Comparison of ENCODE assay signal across 24 cellular contexts in genomic region chr16:84239186-84239790, GRCh38. TPM values are rescaled to one million over a fixed set of nuclear protein-coding genes. Genes with fewer than 3 reads are reported as not detected.
A peak's percentile ranks its signal among the peaks of the same experiment; 100 is the strongest.
DNase-seq lines count a peak whose midpoint lies in the region; ATAC-seq, FAIRE-seq and TF ChIP-seq lines count a peak whose summit lies in the region.
"Had no signal": no experiment of that assay in that cellular context is flagged by ENCODE, and none has a peak within 500 bp of the region (broad histone marks: within the 10 kb centered on the region; RNA-seq: fewer than 3 reads in every experiment).

No MANE protein-coding gene starts in this region.

- H2BK12ac ChIP-seq in H1 (ENCODE audit: low read depth, low read length): no peak overlapping the region

- no peak overlapping the region for H2AK5ac ChIP-seq in H1 (ENCODE audit: low read depth, low read length)

- H3K9ac ChIP-seq in H1 (replicated peaks in 1 of 4; ENCODE audit: extremely low read depth in 1 of 4, low read depth in 3 of 4, low read length in 3 of 4): no peak overlapping the region

- no peak overlapping the region for H4K5ac ChIP-seq in H1 (ENCODE audit: insufficient read length, low read depth, low read length)

- no peak for FAIRE-seq in H1 (lab: Jason Lieb, UNC)

- H4K8ac ChIP-seq in H1 (ENCODE audit: extremely low read depth, insufficient read depth, low read length): no peak overlapping the region

- DNase-seq in DMS 273 (lab: John Stamatoyannopoulos, UW; ENCODE audit: unreplicated experiment): peak; percentile 33
- DNase-seq in DMS 273 treated with DMSO at 0.1 percent for 48 hours (lab: John Stamatoyannopoulos, UW): no peak
- peak; percentile 2 for DNase-seq in OCI-M1 (lab: John Stamatoyannopoulos, UW)
- no peak for DNase-seq in H1 (ENCODE audit: low read depth in 1 of 2, low spot score in 2 of 2)
- no peak for DNase-seq in HT-29 (ENCODE audit: low spot score)
- no peak for DNase-seq in midbrain (lab: John Stamatoyannopoulos, UW)
- DNase-seq: activated CD4-positive, alpha-beta T cell treated with anti-CD3 and anti-CD28 coated beads, Interleukin-2, amount 50 U/mL, for 4 hours; activated naive CD4-positive, alpha-beta T cell; activated T-cell treated with anti-CD3 and anti-CD28 coated beads for 4 hours; DMS79; islet precursor cell; naive thymus-derived CD4-positive, alpha-beta T cell; NCI-H1092; NCI-H2081; PC-9; SW 1271 had no signal

- H2AFZ ChIP-seq in H1 (ENCODE audit: low read length): no peak overlapping the region
- H2AFZ ChIP-seq: PC-9 had no signal

- H3K9me3 ChIP-seq in H1 (ENCODE audit: insufficient read depth in 2 of 2, low read depth in 1 of 2, low read length in 1 of 2): no peaks in the 10 kb centered on the region

- no peak overlapping the region for H3K27ac ChIP-seq in H1 (ENCODE audit: low read depth, low read length)
- H3K27ac ChIP-seq: 22Rv1, C4-2B, PC-9 had no signal

- no peak for TF ChIP-seq POLR2A in H1 (IDR thresholded peaks at IDR 0.05; ENCODE audit: control extremely low read depth in 1 of 2, low read depth in 2 of 2, low read length in 2 of 2)

- H4K20me1 ChIP-seq in H1 (replicated peaks in 1 of 2; ENCODE audit: control insufficient read depth in 1 of 2, insufficient read depth in 2 of 2, low read length in 2 of 2): no peaks in the 10 kb centered on the region

- no peak overlapping the region for H3K4me2 ChIP-seq in H1 (ENCODE audit: insufficient read depth in 1 of 2, low read depth in 2 of 2, low read length in 2 of 2)
- H3K4me2 ChIP-seq: PC-9, smooth muscle cell had no signal

- no peak overlapping the region for H2BK120ac ChIP-seq in H1 (replicated peaks; ENCODE audit: low read depth, low read length)

- H3K27me3 ChIP-seq in H1 (replicated peaks in 1 of 4; ENCODE audit: control insufficient read depth in 3 of 4, extremely low read depth in 1 of 4, insufficient read depth in 3 of 4, low read length in 3 of 4): no peaks in the 10 kb centered on the region; a peak in 1 of 7 replicates

- H3K23ac ChIP-seq in H1 (ENCODE audit: insufficient read length): no peak overlapping the region

- H2BK20ac ChIP-seq in H1 (ENCODE audit: low read length): no peak overlapping the region

- H3K18ac ChIP-seq in H1 (ENCODE audit: extremely low read depth, low read length): no peak overlapping the region

- H3K79me1 ChIP-seq in H1 (ENCODE audit: low read depth, low read length): no peaks in the 10 kb centered on the region

- no peaks in the 10 kb centered on the region for H3K23me2 ChIP-seq in H1 (ENCODE audit: low read depth, low read length)

- H3K56ac ChIP-seq in H1 (replicated peaks; ENCODE audit: insufficient read length, low read depth, low read length): no peak overlapping the region

- no peak overlapping the region for H2BK15ac ChIP-seq in H1 (ENCODE audit: low read length)

- TF ChIP-seq CTCF in H1 (IDR thresholded peaks at IDR 0.05; ENCODE audit: control extremely low read depth in 1 of 3, insufficient read depth in 1 of 3, low read depth in 1 of 3, low read length in 3 of 3): no peak

- H3K4me3 ChIP-seq in H1 (ENCODE audit: extremely low read depth in 1 of 4, insufficient read depth in 2 of 4, low read depth in 3 of 4, low read length in 4 of 4): no peak overlapping the region
- H3K4me3 ChIP-seq: PC-9, smooth muscle cell had no signal

- no peak for ATAC-seq in GM18858 (IDR thresholded peaks at IDR 0.05; ENCODE audit: unreplicated experiment)
- ATAC-seq in HG03135 (IDR thresholded peaks at IDR 0.05; ENCODE audit: unreplicated experiment): no peak
- ATAC-seq: naive thymus-derived CD4-positive, alpha-beta T cell had no signal

- H3K4me1 ChIP-seq in H1 (replicated peaks in 1 of 4; ENCODE audit: control insufficient read depth in 3 of 4, insufficient read depth in 4 of 4, low read length in 3 of 4): no peaks in the 10 kb centered on the region; a peak in 1 of 7 replicates

- peak; percentile 23 to 38; a peak in 3 of 4 replicates for TF ChIP-seq RAD21 in H1 (IDR thresholded peaks at IDR 0.05 in 1 of 2, conservative IDR thresholded peaks at IDR 0.05 in 1 of 2; ENCODE audit: low read depth in 2 of 2, low read length in 2 of 2)

- H3K14ac ChIP-seq in H1 (ENCODE audit: insufficient read length): no peak overlapping the region

- no peak for TF ChIP-seq EP300 in H1 (IDR thresholded peaks at IDR 0.05; ENCODE audit: borderline replicate concordance in 1 of 2, low read depth in 2 of 2, low read length in 2 of 2)

- H3K4ac ChIP-seq in H1 (replicated peaks; ENCODE audit: insufficient read length, low read depth, low read length): no peak overlapping the region

- 77% methylated on average over 6 of the region's 8 CpGs; no CpG with 5 or more reads in 1 of the 2 experiments for WGBS in H1 (ENCODE audit: extremely low coverage in 1 of 2, insufficient coverage in 1 of 2, insufficient read length in 1 of 2, insufficient replicate concordance in 2 of 2, low coverage in 1 of 2, low lambda C conversion rate in 2 of 2, missing lambda C conversion rate in 1 of 2), 2 experiments

- H3K79me2 ChIP-seq in H1 (ENCODE audit: control insufficient read depth in 1 of 2, insufficient read depth in 2 of 2, low read length in 2 of 2): no peaks in the 10 kb centered on the region

- H2BK5ac ChIP-seq in H1 (ENCODE audit: low read depth, low read length): no peak overlapping the region

- no peaks in the 10 kb centered on the region for H3K36me3 ChIP-seq in H1 (ENCODE audit: control insufficient read depth in 2 of 4, insufficient read depth in 4 of 4, low read length in 3 of 4)

- CTCF ChIA-PET in H1 (lab: Charles Lee; ENCODE audit: partially characterized antibody): interaction anchor here (0.6 to 5.0 kb wide), 6 partner anchors 9 to 245 kb away, joined by 3 to 16 read pairs (median 4); partner anchors contain the start of gene TAF1C

- no peak overlapping the region for H4K91ac ChIP-seq in H1 (replicated peaks; ENCODE audit: insufficient read length, low read length)

- POLR2A ChIA-PET in H1 (lab: Charles Lee; ENCODE audit: partially characterized antibody): interaction anchor here (0.8 kb wide), 1 partner anchor 9 kb away, joined by 3 read pairs; no protein-coding TSS in a partner anchor

TF ChIP-seq in H1, 55 proteins besides CTCF, POLR2A, EP300 and RAD21:
- no peak for TF ChIP-seq FOSL1 (IDR thresholded peaks at IDR 0.05; ENCODE audit: insufficient read depth, low read depth, low read length)
- no peak for TF ChIP-seq TBP (IDR thresholded peaks at IDR 0.05; ENCODE audit: low read depth, low read length)
TF ChIP-seq in H1: peak in this region for 0.

RNA-seq across cellular contexts. Expression of gene KCNG4, which starts 0.5 kb away (rescaled TPM):
- total RNA-seq in H1 (2021; fragmentation: NEBNext Ultra II Directional; extraction: Animal tissue kit (Norgen Biotek cat#: 25700)): not detected in 2 replicates
- not detected in 2 replicates for polyA plus RNA-seq in H1 (2011; rRNA removed)
- polyA plus RNA-seq in H1 (2011; cell fraction: cytosol; rRNA removed): not detected
- polyA plus RNA-seq in H1 (2011; cell fraction: nucleus; rRNA removed): not detected
- not detected in 4 replicates for polyA plus RNA-seq in H1 (2012, experiment 1 of 2)
- not detected for polyA plus RNA-seq in H1 (2012, experiment 2 of 2)
- not detected for polyA plus RNA-seq in H1 (2013, experiment 1 of 2)
- not detected for polyA plus RNA-seq in H1 (2013, experiment 2 of 2)
- 0.02 TPM in 1 of 2 replicates, not detected in the other for polyA minus RNA-seq in H1 (2011; rRNA and poly(A)+ RNA removed)
- polyA minus RNA-seq in H1 (2011; cell fraction: cytosol; rRNA and poly(A)+ RNA removed): not detected
- polyA minus RNA-seq in H1 (2011; cell fraction: nucleus; rRNA and poly(A)+ RNA removed): not detected
- total RNA-seq in HT-29 (2014; rRNA removed; shearing (Covaris generic)): not detected in 2 replicates
- total RNA-seq: H4; lung microvascular endothelial cell; naive thymus-derived CD4-positive, alpha-beta T cell; PC-9; progenitor cell of endocrine pancreas; smooth muscle cell had no signal
- polyA plus RNA-seq: naive thymus-derived CD4-positive, alpha-beta T cell; smooth muscle cell had no signal

RNA-seq across cellular contexts. Expression of gene ADAD2, which starts 48.3 kb away (rescaled TPM):
- total RNA-seq in H1 (2021; fragmentation: NEBNext Ultra II Directional; extraction: Animal tissue kit (Norgen Biotek cat#: 25700)): 1.3 and 1.6 TPM in 2 replicates
- polyA plus RNA-seq in H1 (2011; rRNA removed): 1.2 and 2.3 TPM in 2 replicates
- polyA plus RNA-seq in H1 (2011; cell fraction: cytosol; rRNA removed): 1.8 TPM
- 4.1 TPM for polyA plus RNA-seq in H1 (2011; cell fraction: nucleus; rRNA removed)
- polyA plus RNA-seq in H1 (2012, experiment 1 of 2): 0.64 to 0.78 TPM (median 0.70 TPM) in 4 replicates
- 0.46 TPM for polyA plus RNA-seq in H1 (2012, experiment 2 of 2)
- 0.51 TPM for polyA plus RNA-seq in H1 (2013, experiment 1 of 2)
- 0.33 TPM for polyA plus RNA-seq in H1 (2013, experiment 2 of 2)
- 0.17 and 0.25 TPM in 2 replicates for polyA minus RNA-seq in H1 (2011; rRNA and poly(A)+ RNA removed)
- polyA minus RNA-seq in H1 (2011; cell fraction: cytosol; rRNA and poly(A)+ RNA removed): 1.9 TPM
- polyA minus RNA-seq in H1 (2011; cell fraction: nucleus; rRNA and poly(A)+ RNA removed): 0.90 TPM
- not detected in 2 replicates for total RNA-seq in HT-29 (2014; rRNA removed; shearing (Covaris generic))
- total RNA-seq: H4, lung microvascular endothelial cell, PC-9, progenitor cell of endocrine pancreas, smooth muscle cell had no signal
- polyA plus RNA-seq: naive thymus-derived CD4-positive, alpha-beta T cell; smooth muscle cell had no signal

RNA-seq across cellular contexts. Expression of gene TAF1C, which starts 52.4 kb away (rescaled TPM):
- total RNA-seq in H1 (2021; fragmentation: NEBNext Ultra II Directional; extraction: Animal tissue kit (Norgen Biotek cat#: 25700)): 63.8 and 68.0 TPM in 2 replicates
- polyA plus RNA-seq in H1 (2011; rRNA removed): 44.6 and 81.6 TPM in 2 replicates
- 60.1 TPM for polyA plus RNA-seq in H1 (2011; cell fraction: cytosol; rRNA removed)
- 466 TPM for polyA plus RNA-seq in H1 (2011; cell fraction: nucleus; rRNA removed)
- polyA plus RNA-seq in H1 (2012, experiment 1 of 2): 65.5 to 73.4 TPM (median 68.4 TPM) in 4 replicates
- polyA plus RNA-seq in H1 (2012, experiment 2 of 2): 42.0 TPM
- polyA plus RNA-seq in H1 (2013, experiment 1 of 2): 52.5 TPM
- 44.5 TPM for polyA plus RNA-seq in H1 (2013, experiment 2 of 2)
- polyA minus RNA-seq in H1 (2011; rRNA and poly(A)+ RNA removed): 38.9 and 40.4 TPM in 2 replicates
- 37.3 TPM for polyA minus RNA-seq in H1 (2011; cell fraction: cytosol; rRNA and poly(A)+ RNA removed)
- 82.2 TPM for polyA minus RNA-seq in H1 (2011; cell fraction: nucleus; rRNA and poly(A)+ RNA removed)
- 39.8 and 47.0 TPM in 2 replicates for total RNA-seq in HT-29 (2014; rRNA removed; shearing (Covaris generic))

RNA-seq across cellular contexts. Expression of gene WFDC1, which starts 55.4 kb away (rescaled TPM):
- 1.1 and 1.6 TPM in 2 replicates for total RNA-seq in H1 (2021; fragmentation: NEBNext Ultra II Directional; extraction: Animal tissue kit (Norgen Biotek cat#: 25700))
- polyA plus RNA-seq in H1 (2011; rRNA removed): 0.52 and 0.70 TPM in 2 replicates
- 0.61 TPM for polyA plus RNA-seq in H1 (2011; cell fraction: cytosol; rRNA removed)
- 0.64 TPM for polyA plus RNA-seq in H1 (2011; cell fraction: nucleus; rRNA removed)
- 0.36 to 1.2 TPM (median 0.46 TPM) in 4 replicates for polyA plus RNA-seq in H1 (2012, experiment 1 of 2)
- polyA plus RNA-seq in H1 (2012, experiment 2 of 2): 0.22 TPM
- 0.71 TPM for polyA plus RNA-seq in H1 (2013, experiment 1 of 2)
- 0.99 TPM for polyA plus RNA-seq in H1 (2013, experiment 2 of 2)
- polyA minus RNA-seq in H1 (2011; rRNA and poly(A)+ RNA removed): not detected in 2 replicates
- not detected for polyA minus RNA-seq in H1 (2011; cell fraction: cytosol; rRNA and poly(A)+ RNA removed)
- not detected for polyA minus RNA-seq in H1 (2011; cell fraction: nucleus; rRNA and poly(A)+ RNA removed)
- not detected in 2 replicates for total RNA-seq in HT-29 (2014; rRNA removed; shearing (Covaris generic))
- total RNA-seq: H4; lung microvascular endothelial cell; naive thymus-derived CD4-positive, alpha-beta T cell; PC-9 had no signal
- polyA plus RNA-seq: naive thymus-derived CD4-positive, alpha-beta T cell had no signal

Comparison
In these comparisons a context has a peak if more than half of its experiments do, and no peak if none do; other contexts are left out.
1. DNase-seq: peak in DMS 273 (single experiment) and OCI-M1 (single experiment); none in DMS 273 treated with DMSO at 0.1 percent for 48 hours (single experiment), H1 (0 of 2), HT-29 (single experiment) and midbrain (single experiment).